34 cellular contexts compared by ENCODE assay signal in genomic region chrX:151860827-151861226, GRCh38. TPM values are rescaled to one million over a fixed set of nuclear protein-coding genes. Genes with fewer than 3 reads are reported as not detected.
"Had no signal": no experiment of that assay in that cellular context is flagged by ENCODE, and none has a peak within 500 bp of the region (broad histone marks: within the 10 kb centered on the region; RNA-seq: fewer than 3 reads in every experiment).

No MANE protein-coding gene starts in this region.

- H3K36me3 Mint-ChIP-seq: naive thymus-derived CD4-positive, alpha-beta T cell; natural killer cell had no signal

- H3K27ac ChIP-seq: epithelial cell of prostate, esophagus squamous epithelium, gastrocnemius medialis, heart right ventricle, left lung, lower lobe of right lung had no signal

- H3K4me3 Mint-ChIP-seq: dendritic cell treated with granulocyte-macrophage colony-stimulating factor and Interleukin-4, amounts not matched to agents 40 ng/mL and 50 ng/mL, for 4 days; effector memory CD8-positive, alpha-beta T cell; endodermal cell; naive thymus-derived CD4-positive, alpha-beta T cell; natural killer cell had no signal

- H3K4me1 ChIP-seq: esophagus squamous epithelium, gastrocnemius medialis, heart right ventricle, left lung, lower lobe of right lung had no signal

- H3K9me3 ChIP-seq: esophagus squamous epithelium, gastrocnemius medialis, heart right ventricle, left lung, lower lobe of right lung had no signal

- H3K27ac Mint-ChIP-seq: dendritic cell treated with granulocyte-macrophage colony-stimulating factor and Interleukin-4, amounts not matched to agents 40 ng/mL and 50 ng/mL, for 4 days; effector memory CD8-positive, alpha-beta T cell; endodermal cell; naive thymus-derived CD4-positive, alpha-beta T cell; natural killer cell had no signal

- H3K4me3 ChIP-seq: esophagus squamous epithelium, gastrocnemius medialis, heart right ventricle, left lung, lower lobe of right lung had no signal

- DNase-seq: cortex of kidney; effector CD8-positive, alpha-beta T cell; effector memory CD8-positive, alpha-beta T cell; endodermal cell; erythroblast; esophagus squamous epithelium; foreskin fibroblast; foreskin melanocyte; gastrocnemius medialis; glutamatergic neuron; head of caudate nucleus; heart right ventricle; hippocampal formation; left cardiac atrium; left lung; left ventricle myocardium superior; lower lobe of right lung; mesenchymal stem cell; midbrain; naive thymus-derived CD4-positive, alpha-beta T cell; natural killer cell had no signal

- H3K27me3 Mint-ChIP-seq: dendritic cell treated with granulocyte-macrophage colony-stimulating factor and Interleukin-4, amounts not matched to agents 40 ng/mL and 50 ng/mL, for 4 days; effector memory CD8-positive, alpha-beta T cell; naive thymus-derived CD4-positive, alpha-beta T cell had no signal

- H3K27me3 ChIP-seq: esophagus squamous epithelium, gastrocnemius medialis, left lung had no signal

- H3K4me1 Mint-ChIP-seq: endodermal cell; naive thymus-derived CD4-positive, alpha-beta T cell; natural killer cell had no signal

- H3K36me3 ChIP-seq: esophagus squamous epithelium, gastrocnemius medialis, heart right ventricle, left lung, lower lobe of right lung had no signal

- ATAC-seq: effector memory CD8-positive, alpha-beta T cell; esophagus mucosa; gastrocnemius medialis; heart right ventricle; left cardiac atrium; left lung; left ventricle myocardium superior; lower lobe of right lung; naive thymus-derived CD4-positive, alpha-beta T cell; natural killer cell had no signal

- H3K9me3 Mint-ChIP-seq: dendritic cell treated with granulocyte-macrophage colony-stimulating factor and Interleukin-4, amounts not matched to agents 40 ng/mL and 50 ng/mL, for 4 days; effector memory CD8-positive, alpha-beta T cell; naive thymus-derived CD4-positive, alpha-beta T cell; natural killer cell had no signal

- FAIRE-seq: endometrium, islet of Langerhans, keratinocyte had no signal

RNA-seq across cellular contexts. Expression of gene MAGEA4, which starts 51.9 kb away (rescaled TPM):
- total RNA-seq: dermis microvascular lymphatic vessel endothelial cell; endodermal cell; esophagus mucosa; esophagus squamous epithelium; gastrocnemius medialis; glomerular endothelial cell; heart right ventricle; kidney epithelial cell; left cardiac atrium; left lung; left ventricle myocardium superior; lower leg skin; lower lobe of right lung; lung microvascular endothelial cell; mesenteric fat pad; mucosa of gallbladder; naive thymus-derived CD4-positive, alpha-beta T cell; natural killer cell had no signal
- polyA plus RNA-seq: heart right ventricle; keratinocyte; naive thymus-derived CD4-positive, alpha-beta T cell had no signal
